Comparison of ENCODE assay signal across 15 cellular contexts in the genomic region with DNA sequence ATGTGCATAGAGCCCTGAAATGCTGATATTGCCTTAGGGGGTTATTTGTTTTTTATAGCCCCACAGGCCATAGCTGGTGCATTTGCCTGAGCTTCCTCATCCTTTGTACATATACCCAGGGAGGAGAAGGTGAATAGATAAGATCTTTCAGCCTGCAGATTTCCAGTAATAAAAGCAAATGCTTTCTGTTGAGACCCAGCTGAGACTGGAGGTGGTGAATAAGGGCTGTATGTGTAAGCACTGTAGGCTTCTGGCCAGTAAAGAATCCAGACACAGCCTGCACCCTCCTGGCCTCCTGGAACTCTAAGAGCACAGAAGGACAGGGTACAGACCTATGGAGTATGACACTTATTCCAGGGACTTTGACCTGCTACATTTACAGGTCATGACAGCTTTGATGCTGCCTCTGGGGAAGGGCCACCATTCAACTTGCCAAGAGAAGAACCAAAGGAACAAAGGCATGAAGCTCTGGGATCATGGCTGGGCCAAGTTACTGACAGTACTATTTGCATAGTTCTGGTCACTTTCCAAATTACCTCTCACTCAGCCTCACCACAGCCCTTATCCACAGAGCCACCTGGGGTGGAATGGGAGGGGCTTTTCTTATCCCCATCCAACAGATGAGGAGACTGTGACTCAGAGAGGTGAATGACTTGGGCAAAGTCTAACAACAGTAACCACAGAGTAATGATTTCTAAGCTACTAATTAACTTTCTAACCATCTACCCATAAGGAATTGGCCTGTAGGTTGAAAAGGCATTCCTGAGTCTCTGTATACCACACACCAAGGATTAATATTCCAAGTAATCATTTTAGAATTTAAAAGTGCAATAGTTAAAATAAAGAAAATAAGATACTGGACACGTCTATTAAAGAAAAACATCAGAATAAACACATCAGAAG.
DNase-seq lines count a peak whose midpoint lies in the region; ATAC-seq, FAIRE-seq and TF ChIP-seq lines count a peak whose summit lies in the region.
"Had no signal": no experiment of that assay in that cellular context is flagged by ENCODE, and none has a peak within 500 bp of the region (broad histone marks: within the 10 kb centered on the region; RNA-seq: fewer than 3 reads in every experiment).

No MANE protein-coding gene starts in this region.

- BruUV-seq in Panc1 (replicated peaks; lab: Mats Ljungman, UMichigan) = no TSS peak

- WGBS in esophagus muscularis mucosa = 69% methylated on average over 1 of the region's 1 CpG
- 48 to 61% (median 48%) methylated on average over 1 of the region's 1 CpG for WGBS in ovary, 3 donors

- H3K9me3 ChIP-seq in Panc1 (ENCODE audit: control insufficient read depth, insufficient read depth, low read depth, low read length) (no peaks in the 10 kb centered on the region), esophagus muscularis mucosa (peaks cover 0 to 9% (median 2%) of the 10 kb centered on the region in 4 donors), osteoblast (ENCODE audit: low read depth, low read length) (no peaks in the 10 kb centered on the region), ovary (no peaks in the 10 kb centered on the region)
- H3K9me3 ChIP-seq: SJSA1 had no signal

- H3K4me2 ChIP-seq in osteoblast (ENCODE audit: insufficient read depth, low read length) = no peak overlapping the region

- H3K4me1 ChIP-seq in Panc1 (ENCODE audit: control insufficient read depth, insufficient read depth, low read length) (no peaks in the 10 kb centered on the region), esophagus muscularis mucosa (no peaks in the 10 kb centered on the region), osteoblast (ENCODE audit: insufficient read depth, low read length) (no peaks in the 10 kb centered on the region), ovary (ENCODE audit: insufficient read depth) (no peaks in the 10 kb centered on the region)
- H3K4me1 ChIP-seq: right atrium auricular region, SJSA1 had no signal

- H3K36me3 ChIP-seq in Panc1 (ENCODE audit: control insufficient read depth, insufficient read depth, low read length) (no peaks in the 10 kb centered on the region), esophagus muscularis mucosa (no peaks in the 10 kb centered on the region), osteoblast (ENCODE audit: insufficient read depth, low read length) (no peaks in the 10 kb centered on the region), ovary (no peaks in the 10 kb centered on the region)
- H3K36me3 ChIP-seq: right atrium auricular region, SJSA1 had no signal

- no peaks in the 10 kb centered on the region for H3K79me2 ChIP-seq in osteoblast (ENCODE audit: insufficient read depth, low read length)

- intact Hi-C loops in Panc1 (cut with micrococcal nuclease; ENCODE audit: unreplicated experiment) (no loop called here), esophagus muscularis mucosa (cut with DNase I) (no loop called here), ovary (cut with DNase I) (no loop called here)

- in situ Hi-C loops in Panc1 (cut with HindIII; ENCODE audit: low pct_unique_long_range_greater_than_20kb, low sequenced_read_pairs) = no loop called here

- POLR2A ChIA-PET in Panc1 (lab: Charles Lee) = no interaction called here

- H4K20me1 ChIP-seq in osteoblast (ENCODE audit: insufficient read depth, low read length) = no peaks in the 10 kb centered on the region

- DNase-seq in H4 (ENCODE audit: low spot score) = peak; percentile 58
- peak; percentile 43 for DNase-seq in Panc1 (ENCODE audit: low read depth, low spot score)
- peak; percentile 78 for DNase-seq in esophagus muscularis mucosa (ENCODE audit: extremely low spot score)
- DNase-seq in osteoblast (ENCODE audit: insufficient read length, low spot score, missing footprints) = no peak
- no peak for DNase-seq in amniotic stem cell (lab: John Stamatoyannopoulos, UW)
- no peak for DNase-seq in HTR-8/SVneo (ENCODE audit: insufficient read length, low spot score)
- no peak for DNase-seq in DMS114 treated with DMSO at 0.1 percent for 48 hours (lab: John Stamatoyannopoulos, UW; ENCODE audit: unreplicated experiment)
- DNase-seq in ovary = no peak
- DNase-seq: activated CD4-positive, CD25-positive, alpha-beta regulatory T cell treated with anti-CD3 and anti-CD28 coated beads, Interleukin-2, amount 50 U/mL, for 72 hours; central memory CD4-positive, alpha-beta T cell; trophoblast cell had no signal

- no peak overlapping the region for H2AFZ ChIP-seq in osteoblast (ENCODE audit: low read length)

- no peak overlapping the region for H3K27ac ChIP-seq in Panc1 (ENCODE audit: low read length)
- H3K27ac ChIP-seq in esophagus muscularis mucosa (replicated peaks in 1 of 4) = no peak overlapping the region
- peak overlapping the region; percentile 10 for H3K27ac ChIP-seq in osteoblast (ENCODE audit: low read depth, low read length)
- no peak overlapping the region for H3K27ac ChIP-seq in ovary
- H3K27ac ChIP-seq: right atrium auricular region, SJSA1 had no signal

- no peak for ATAC-seq in Panc1
- ATAC-seq: activated T-helper 17 cell treated with anti-CD3 and anti-CD28 coated beads, Interleukin-2, amount 50 U/mL, for 72 hours; GM12878 had no signal

- TF ChIP-seq POLR2A in esophagus muscularis mucosa (IDR thresholded peaks at IDR 0.05; ENCODE audit: low read depth) = no peak
- TF ChIP-seq POLR2A in ovary (IDR thresholded peaks at IDR 0.05) = no peak

- TF ChIP-seq EP300 in esophagus muscularis mucosa (IDR thresholded peaks at IDR 0.05) (no peak), ovary (IDR thresholded peaks at IDR 0.05) (no peak)

- H3K27me3 ChIP-seq in Panc1 (ENCODE audit: control insufficient read depth, insufficient read depth, low read length) = no peaks in the 10 kb centered on the region
- H3K27me3 ChIP-seq in esophagus muscularis mucosa = no peaks in the 10 kb centered on the region
- H3K27me3 ChIP-seq in osteoblast (ENCODE audit: insufficient read depth, low read length) = no peaks in the 10 kb centered on the region
- no peaks in the 10 kb centered on the region for H3K27me3 ChIP-seq in ovary
- H3K27me3 ChIP-seq: right atrium auricular region, SJSA1 had no signal

- FAIRE-seq in HTR-8/SVneo (lab: Jason Lieb, UNC) = no peak
- FAIRE-seq: GM12878 had no signal

- TF ChIP-seq CTCF in Panc1 (IDR thresholded peaks at IDR 0.05) (no peak), esophagus muscularis mucosa (IDR thresholded peaks at IDR 0.05) (no peak), osteoblast (IDR thresholded peaks at IDR 0.05; ENCODE audit: extremely low read depth, low read depth, low read length) (no peak), ovary (IDR thresholded peaks at IDR 0.05) (no peak)

- H3K4me3 ChIP-seq in Panc1 (ENCODE audit: low read depth in 2 of 2, low read length in 2 of 2) (no peak overlapping the region), esophagus muscularis mucosa (no peak overlapping the region), osteoblast (ENCODE audit: insufficient read depth, low read length) (no peak overlapping the region), ovary (no peak overlapping the region)
- H3K4me3 ChIP-seq: GM12878, right atrium auricular region, SJSA1 had no signal

- CTCF ChIA-PET in Panc1 (lab: Charles Lee) = interaction anchor here (0.5 kb wide), 1 partner anchor 365 kb away, joined by 3 read pairs; no protein-coding TSS in a partner anchor

Comparison
In these comparisons a context has a peak if more than half of its experiments do, and no peak if none do; other contexts are left out.
1. DNase-seq: peak in H4 (single experiment), Panc1 (single experiment) and esophagus muscularis mucosa (single experiment); none in osteoblast (single experiment), amniotic stem cell (single experiment), HTR-8/SVneo (single experiment), DMS114 treated with DMSO at 0.1 percent for 48 hours (single experiment) and ovary (0 of 5).